ENCODE assay signal across 14 cellular contexts in the genomic region with DNA sequence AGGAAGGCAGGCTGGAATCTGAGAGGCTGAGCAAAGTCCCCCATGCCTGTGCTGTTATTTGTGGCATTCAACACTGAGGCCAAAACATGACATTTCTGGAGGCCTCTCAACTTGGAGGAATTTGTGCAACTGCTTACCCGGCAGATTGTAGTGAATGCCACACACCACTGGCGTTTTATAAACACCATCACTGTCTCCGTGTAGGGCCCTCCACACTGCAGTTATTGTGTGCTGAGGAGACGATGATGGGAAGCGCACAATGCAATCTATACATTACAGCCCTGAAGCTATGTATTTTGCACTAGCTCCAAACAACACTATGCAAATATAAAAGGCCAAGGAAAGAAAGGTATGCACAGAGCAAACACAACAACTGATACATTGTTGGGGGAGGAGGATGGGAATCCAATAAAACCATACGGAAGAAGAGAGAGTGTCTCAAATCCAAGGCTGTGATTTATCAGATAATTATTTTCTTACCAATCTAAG.
DNase-seq lines count a peak whose midpoint lies in the region; ATAC-seq and TF ChIP-seq lines count a peak whose summit lies in the region.
"Had no signal": no experiment of that assay in that cellular context is flagged by ENCODE, and none has a peak within 500 bp of the region (broad histone marks: within the 10 kb centered on the region; RNA-seq: fewer than 3 reads in every experiment).

No MANE protein-coding gene starts in this region.

- DNase-seq in GM04503 (ENCODE audit: low read depth): peak; percentile 67
- DNase-seq in astrocyte of the cerebellum (ENCODE audit: low read depth): peak; percentile 36
- peak; percentile 46 to 70 for DNase-seq in hippocampal formation (lab: John Stamatoyannopoulos, UW)
- no peak for DNase-seq in amniotic stem cell (lab: John Stamatoyannopoulos, UW)
- no peak for DNase-seq in effector memory CD8-positive, alpha-beta T cell
- DNase-seq: activated CD4-positive, alpha-beta T cell treated with anti-CD3 and anti-CD28 coated beads for 48 hours; HCEC 1CT; NCI-H1694; RPMI8226 had no signal

- no peaks in the 10 kb centered on the region for H3K27me3 ChIP-seq in skeletal muscle satellite cell (ENCODE audit: control insufficient read depth, insufficient read depth, low read length)

- no peak overlapping the region for H3K4me3 Mint-ChIP-seq in effector memory CD8-positive, alpha-beta T cell
- H3K4me3 Mint-ChIP-seq: activated naive CD8-positive, alpha-beta T cell had no signal

- H3K4me1 Mint-ChIP-seq in effector memory CD8-positive, alpha-beta T cell (ENCODE audit: low read depth in 2 of 2): no peaks in the 10 kb centered on the region

- H3K4me3 ChIP-seq in astrocyte of the cerebellum (ENCODE audit: low read depth, low read length) (no peak overlapping the region), skeletal muscle satellite cell (ENCODE audit: low read length) (no peak overlapping the region)

- peak overlapping the region; percentile 45 for H3K4me2 ChIP-seq in skeletal muscle satellite cell (ENCODE audit: low read length)

- no peaks in the 10 kb centered on the region for H3K9me3 Mint-ChIP-seq in effector memory CD8-positive, alpha-beta T cell

- in situ Hi-C loops in astrocyte of the cerebellum (cut with HindIII; ENCODE audit: low sequenced_read_pairs): no loop called here

- H3K36me3 ChIP-seq in skeletal muscle satellite cell (ENCODE audit: insufficient read depth, low read length): no peaks in the 10 kb centered on the region

- H3K27ac Mint-ChIP-seq in effector memory CD8-positive, alpha-beta T cell: no peak overlapping the region
- H3K27ac Mint-ChIP-seq: activated naive CD8-positive, alpha-beta T cell had no signal

- H3K27me3 Mint-ChIP-seq in effector memory CD8-positive, alpha-beta T cell: no peaks in the 10 kb centered on the region
- H3K27me3 Mint-ChIP-seq: activated naive CD8-positive, alpha-beta T cell had no signal

- no peaks in the 10 kb centered on the region for H3K36me3 Mint-ChIP-seq in effector memory CD8-positive, alpha-beta T cell (ENCODE audit: insufficient read depth)
- H3K36me3 Mint-ChIP-seq: activated naive CD8-positive, alpha-beta T cell had no signal

- ATAC-seq in GM18861 (IDR thresholded peaks at IDR 0.05; ENCODE audit: unreplicated experiment) (no peak), GM19035 (IDR thresholded peaks at IDR 0.05; ENCODE audit: unreplicated experiment) (no peak)
- no peak for ATAC-seq in effector memory CD8-positive, alpha-beta T cell (replicated peaks)
- ATAC-seq: esophagus mucosa had no signal

- no peaks in the 10 kb centered on the region for H3K9me3 ChIP-seq in skeletal muscle satellite cell (replicated peaks; ENCODE audit: low read length)

- H3K9ac ChIP-seq in skeletal muscle satellite cell (ENCODE audit: low read depth, low read length): no peak overlapping the region

- TF ChIP-seq CTCF in astrocyte of the cerebellum (IDR thresholded peaks at IDR 0.05; ENCODE audit: low read depth, low read length, missing control alignments): no peak

- peaks cover 46% of the 10 kb centered on the region for H3K4me1 ChIP-seq in skeletal muscle satellite cell (ENCODE audit: control insufficient read depth, insufficient read depth, low read length)

Comparison
In these comparisons a context has a peak if more than half of its experiments do, and no peak if none do; other contexts are left out.
1. DNase-seq: peak in GM04503 (single experiment), astrocyte of the cerebellum (single experiment) and hippocampal formation (2 of 2); none in amniotic stem cell (single experiment) and effector memory CD8-positive, alpha-beta T cell (0 of 3).